19 cellular contexts compared by ENCODE assay signal in the genomic region with DNA sequence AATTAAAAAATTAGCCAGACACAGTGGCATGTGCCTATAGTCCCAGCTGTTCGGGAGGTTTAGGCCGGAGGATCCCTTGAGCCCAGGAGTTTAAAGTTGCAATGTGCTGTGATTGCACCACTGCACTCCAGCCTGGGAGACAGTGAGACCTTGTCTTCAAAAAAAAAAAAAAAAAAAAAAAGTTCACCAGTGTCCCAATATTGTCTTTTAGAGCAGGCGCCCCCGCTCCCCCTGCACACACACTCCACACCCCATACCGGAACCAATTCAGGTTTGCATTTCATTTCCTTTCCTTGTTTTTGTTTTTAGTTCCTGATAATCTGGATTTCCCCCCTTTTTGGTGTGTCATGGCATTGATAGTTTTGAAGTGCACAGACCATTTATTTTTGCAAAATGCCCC. TPM values are rescaled to one million over a fixed set of nuclear protein-coding genes. Genes with fewer than 3 reads are reported as not detected.
DNase-seq lines count a peak whose midpoint lies in the region; ATAC-seq and TF ChIP-seq lines count a peak whose summit lies in the region.
"Had no signal": no experiment of that assay in that cellular context is flagged by ENCODE, and none has a peak within 500 bp of the region (broad histone marks: within the 10 kb centered on the region; RNA-seq: fewer than 3 reads in every experiment).

No MANE protein-coding gene starts in this region.

- 77 to 81% methylated on average over 5 of the region's 5 CpGs for WGBS in GM23248 (ENCODE audit: low coverage in 1 of 2, low lambda C conversion rate in 2 of 2, missing lambda C conversion rate in 2 of 2), 2 experiments

- DNase-seq in Calu3 (no peak), GM23248 (no peak), activated B cell treated with CpG ODN at 0.5 μM for 24 hours (no peak), memory B cell (ENCODE audit: low spot score in 2 of 2) (no peak), NCI-H187 treated with DMSO at 0.1 percent for 48 hours (lab: John Stamatoyannopoulos, UW) (no peak), epidermal melanocyte (ENCODE audit: insufficient read length, low spot score) (no peak), ureter (ENCODE audit: low spot score) (no peak)
- DNase-seq: adrenal gland; caudate nucleus; DMS 273 treated with DMSO at 0.1 percent for 48 hours; effector CD8-positive, alpha-beta T cell; left cardiac atrium; NCI-H526; stimulated activated CD4-positive, alpha-beta T cell treated with anti-CD3 and anti-CD28 coated beads, Interleukin-4, amount 100 ng/mL, for 24 hours; stimulated activated CD8-positive, alpha-beta memory T cell treated with anti-CD3 and anti-CD28 coated beads, Interleukin-4, amount 100 ng/mL, for 48 hours; tibial artery had no signal

- H3K4me3 Mint-ChIP-seq in Calu3 (ENCODE audit: low read depth, unreplicated experiment) (peak overlapping the region; percentile 40), activated B cell treated with CpG ODN at 0.5 μM for 24 hours (no peak overlapping the region), memory B cell (no peak overlapping the region)

- peaks cover 58% of the 10 kb centered on the region for H3K36me3 ChIP-seq in GM23248 (ENCODE audit: low read depth)

- H3K9me2 ChIP-seq in GM23248 (ENCODE audit: insufficient read depth), result no peaks in the 10 kb centered on the region

- peaks cover 20% of the 10 kb centered on the region for H3K4me1 ChIP-seq in GM23248 (ENCODE audit: insufficient read depth)
- H3K4me1 ChIP-seq: BLaER1, tibial artery had no signal

- ATAC-seq in activated B cell treated with CpG ODN at 0.5 μM for 24 hours (ENCODE audit: low read depth), result no peak
- ATAC-seq in memory B cell (ENCODE audit: low read depth), result no peak
- ATAC-seq in HG03342 (IDR thresholded peaks at IDR 0.05; ENCODE audit: unreplicated experiment), result no peak
- ATAC-seq: HCT116, left cardiac atrium had no signal

- peak overlapping the region; percentile 35 for H3K4me2 ChIP-seq in GM23248 (ENCODE audit: unreplicated experiment)
- H3K4me2 ChIP-seq: BLaER1 had no signal

- no peak for TF ChIP-seq CTCF in Calu3 (IDR thresholded peaks at IDR 0.05; ENCODE audit: unreplicated experiment)
- no peak for TF ChIP-seq CTCF in activated B cell treated with CpG ODN at 0.5 μM for 24 hours (IDR thresholded peaks at IDR 0.05)

- peaks cover 80% of the 10 kb centered on the region for H3K79me2 ChIP-seq in GM23248 (ENCODE audit: insufficient read depth)

- H3K4me3 ChIP-seq in GM23248, result no peak overlapping the region
- H3K4me3 ChIP-seq: adrenal gland, BLaER1, tibial artery had no signal

- in situ Hi-C loops in GM23248 (cut with MboI), result no loop called here

- BruUV-seq in Calu3 (replicated peaks; lab: Mats Ljungman, UMichigan), result no TSS peak

- no peaks in the 10 kb centered on the region for H3K9me3 ChIP-seq in GM23248 (ENCODE audit: low read depth)
- H3K9me3 ChIP-seq: adrenal gland, tibial artery had no signal

- H3K9ac ChIP-seq in GM23248, result 0 out of 2 replicates have a peak overlapping the region, but pooled peaks have one; percentile 15
- H3K9ac ChIP-seq: BLaER1 had no signal

- no peak overlapping the region for H2AFZ ChIP-seq in GM23248

- peaks cover 54% of the 10 kb centered on the region for H3K36me3 Mint-ChIP-seq in Calu3 (ENCODE audit: insufficient read depth, unreplicated experiment)
- peaks cover 84% of the 10 kb centered on the region for H3K36me3 Mint-ChIP-seq in activated B cell treated with CpG ODN at 0.5 μM for 24 hours (ENCODE audit: low read depth)
- peaks cover 58% of the 10 kb centered on the region for H3K36me3 Mint-ChIP-seq in memory B cell

- intact Hi-C loops in Calu3 (cut with micrococcal nuclease; ENCODE audit: unreplicated experiment), result no loop called here
- intact Hi-C loops in activated B cell treated with CpG ODN at 0.5 μM for 24 hours (cut with micrococcal nuclease), result no loop called here

- no peaks in the 10 kb centered on the region for H4K20me1 ChIP-seq in GM23248 (ENCODE audit: insufficient read depth)
- H4K20me1 ChIP-seq: BLaER1 had no signal

- CTCF ChIA-PET in Calu3 (lab: Charles Lee) (no interaction called here), activated B cell treated with CpG ODN at 0.5 μM for 24 hours (lab: Charles Lee) (no interaction called here)

- H3K9me3 Mint-ChIP-seq in Calu3 (ENCODE audit: low read depth, unreplicated experiment), result peaks cover 4% of the 10 kb centered on the region
- H3K9me3 Mint-ChIP-seq in activated B cell treated with CpG ODN at 0.5 μM for 24 hours, result peaks cover 6% of the 10 kb centered on the region
- peaks cover 3% of the 10 kb centered on the region for H3K9me3 Mint-ChIP-seq in memory B cell

- H3K27me3 ChIP-seq in GM23248 (replicated peaks; ENCODE audit: insufficient read depth), result no peaks in the 10 kb centered on the region
- H3K27me3 ChIP-seq: adrenal gland, BLaER1, tibial artery had no signal

- H3F3A ChIP-seq in GM23248 (ENCODE audit: insufficient read depth), result peaks cover 34% of the 10 kb centered on the region

- peak overlapping the region; percentile 50 for H3K27ac Mint-ChIP-seq in Calu3 (ENCODE audit: unreplicated experiment)
- H3K27ac Mint-ChIP-seq in activated B cell treated with CpG ODN at 0.5 μM for 24 hours, result peak overlapping the region; percentile 19
- peak overlapping the region; percentile 73 for H3K27ac Mint-ChIP-seq in memory B cell

- POLR2A ChIA-PET in activated B cell treated with CpG ODN at 0.5 μM for 24 hours (lab: Charles Lee), result no interaction called here

- H3K4me1 Mint-ChIP-seq in Calu3 (ENCODE audit: low read depth, unreplicated experiment) (peaks cover 22% of the 10 kb centered on the region), activated B cell treated with CpG ODN at 0.5 μM for 24 hours (peaks cover 27% of the 10 kb centered on the region), memory B cell (peaks cover 36% of the 10 kb centered on the region)

- peak overlapping the region; percentile 62 for H3K27ac ChIP-seq in GM23248
- H3K27ac ChIP-seq: adrenal gland, BLaER1, tibial artery had no signal

- H3K27me3 Mint-ChIP-seq in Calu3 (ENCODE audit: unreplicated experiment) (no peaks in the 10 kb centered on the region), activated B cell treated with CpG ODN at 0.5 μM for 24 hours (no peaks in the 10 kb centered on the region), memory B cell (no peaks in the 10 kb centered on the region)

RNA-seq across cellular contexts. Expression of gene TMEM87B, which starts 10.4 kb away (rescaled TPM):
- total RNA-seq in Calu3 (2022), result 35.0 and 37.0 TPM in 2 replicates
- 42.4 and 46.9 TPM in 2 replicates for total RNA-seq in GM23248 (2014; rRNA removed; shearing (Covaris generic))
- polyA plus RNA-seq in GM23248 (2016; fragmentation: Nextera tagmentation; extraction: Ambion mirVana), result 27.8 and 32.1 TPM in 2 replicates
- total RNA-seq in activated B cell treated with CpG ODN at 0.5 μM for 24 hours, result 19.8 and 20.0 TPM in 2 replicates
- 51.0 TPM for total RNA-seq in ureter

Comparison
In these comparisons a context has a peak if more than half of its experiments do, and no peak if none do; other contexts are left out.
1. H3K27ac Mint-ChIP-seq: peak in every context shown above with its lines; median percentile 73 in memory B cell; 50 in Calu3; 19 in activated B cell treated with CpG ODN at 0.5 μM for 24 hours.